10 cellular contexts compared by ENCODE assay signal in the genomic region with DNA sequence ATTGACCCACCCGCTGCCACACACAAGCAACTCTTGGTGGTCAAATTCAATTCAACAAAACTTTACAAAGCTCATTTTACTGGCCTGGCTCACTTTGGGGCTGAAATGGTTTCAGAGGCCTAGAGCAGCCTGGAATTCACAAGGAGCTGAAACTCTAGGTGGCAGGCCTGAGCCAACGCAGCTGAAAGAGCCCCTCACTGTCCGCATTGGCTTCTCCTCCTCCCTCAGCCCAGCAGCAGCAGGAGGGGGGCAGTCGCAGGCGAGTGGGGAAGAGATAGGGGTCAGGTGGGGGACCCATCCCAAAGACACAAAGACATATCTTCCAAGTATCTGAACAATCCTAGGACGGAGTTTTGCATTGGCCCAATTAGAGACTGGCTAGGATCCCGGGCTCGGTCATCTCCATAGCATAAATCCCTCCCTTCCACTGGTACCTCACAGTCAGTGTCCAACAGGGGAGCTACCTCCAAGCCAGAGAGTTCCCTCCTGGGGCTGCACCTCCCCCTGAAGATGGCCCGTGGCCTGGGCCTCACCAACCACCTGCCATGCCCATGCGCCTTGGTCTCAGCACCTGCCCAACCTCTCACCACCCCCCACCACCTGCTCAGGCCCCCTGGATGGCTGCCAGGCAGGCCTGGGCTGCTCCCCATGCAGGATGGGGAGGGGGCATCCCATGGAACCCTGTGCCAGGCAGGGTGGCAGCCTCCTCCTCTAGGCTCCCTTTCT.
DNase-seq lines count a peak whose midpoint lies in the region; ATAC-seq and TF ChIP-seq lines count a peak whose summit lies in the region.
"Had no signal": no experiment of that assay in that cellular context is flagged by ENCODE, and none has a peak within 500 bp of the region (broad histone marks: within the 10 kb centered on the region; RNA-seq: fewer than 3 reads in every experiment).

No MANE protein-coding gene starts in this region.

- TF ChIP-seq CTCF in left lung (IDR thresholded peaks at IDR 0.05): peak in 1 of 2 donors; percentile 11

- intact Hi-C loops in left lung (cut with DNase I): no loop called here

- H3K27me3 ChIP-seq in left lung: no peaks in the 10 kb centered on the region

- H3K27ac ChIP-seq in left lung: no peak overlapping the region

- no peaks in the 10 kb centered on the region for H3K36me3 ChIP-seq in left lung

- DNase-seq in D341Med (ENCODE audit: low spot score) (peak; percentile 58), astrocyte of the hippocampus (ENCODE audit: low read depth, low spot score) (peak; percentile 20), medulla oblongata (ENCODE audit: extremely low spot score) (peak; percentile 29), left lung (no peak)
- no peak for DNase-seq in activated CD4-positive, alpha-beta T cell treated with anti-CD3 and anti-CD28 coated beads, Interleukin-2, amount 50 U/mL, for 48 hours
- DNase-seq in stimulated activated CD4-positive, alpha-beta T cell treated with anti-CD3 and anti-CD28 coated beads, Interleukin-4, amount 100 ng/mL, for 4 hours: no peak
- DNase-seq: activated naive CD8-positive, alpha-beta T cell treated with anti-CD3 and anti-CD28 coated beads, Interleukin-2, amount 50 U/mL, for 24 hours; T-helper 1 cell had no signal

- H3K9me3 ChIP-seq in left lung: no peaks in the 10 kb centered on the region

- TF ChIP-seq RAD21 in Ishikawa (IDR thresholded peaks at IDR 0.05; ENCODE audit: low read depth): peak; percentile 63

- H3K4me3 ChIP-seq in left lung: no peak overlapping the region

- no peak for TF ChIP-seq EP300 in Ishikawa (IDR thresholded peaks at IDR 0.05; ENCODE audit: borderline replicate concordance)

- peaks cover 0 to 7% of the 10 kb centered on the region in 2 donors for H3K4me1 ChIP-seq in left lung

- ATAC-seq in left lung (no peak), GM21447 (IDR thresholded peaks at IDR 0.05; ENCODE audit: unreplicated experiment) (no peak)
- ATAC-seq: activated naive CD8-positive, alpha-beta T cell treated with anti-CD3 and anti-CD28 coated beads, Interleukin-2, amount 50 U/mL, for 24 hours had no signal

TF ChIP-seq in Ishikawa, 13 proteins besides CTCF, POLR2A, EP300 and RAD21:
- no peak for TF ChIP-seq FOXM1 (IDR thresholded peaks at IDR 0.05; ENCODE audit: borderline replicate concordance, low read depth)
- no peak for TF ChIP-seq YY1 (IDR thresholded peaks at IDR 0.05; ENCODE audit: low read depth)
- no peak for TF ChIP-seq CEBPB (IDR thresholded peaks at IDR 0.05)
- TF ChIP-seq NFIC (IDR thresholded peaks at IDR 0.05): no peak
- no peak for TF ChIP-seq ZBTB7A (IDR thresholded peaks at IDR 0.05; ENCODE audit: low read depth)
- TF ChIP-seq, protein P1, sequence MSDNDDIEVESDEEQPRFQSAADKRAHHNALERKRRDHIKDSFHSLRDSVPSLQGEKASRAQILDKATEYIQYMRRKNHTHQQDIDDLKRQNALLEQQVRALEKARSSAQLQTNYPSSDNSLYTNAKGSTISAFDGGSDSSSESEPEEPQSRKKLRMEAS (IDR thresholded peaks at IDR 0.05): no peak
- no peak for TF ChIP-seq CREB1 (IDR thresholded peaks at IDR 0.05; ENCODE audit: low read depth)
- TF ChIP-seq, protein P2, sequence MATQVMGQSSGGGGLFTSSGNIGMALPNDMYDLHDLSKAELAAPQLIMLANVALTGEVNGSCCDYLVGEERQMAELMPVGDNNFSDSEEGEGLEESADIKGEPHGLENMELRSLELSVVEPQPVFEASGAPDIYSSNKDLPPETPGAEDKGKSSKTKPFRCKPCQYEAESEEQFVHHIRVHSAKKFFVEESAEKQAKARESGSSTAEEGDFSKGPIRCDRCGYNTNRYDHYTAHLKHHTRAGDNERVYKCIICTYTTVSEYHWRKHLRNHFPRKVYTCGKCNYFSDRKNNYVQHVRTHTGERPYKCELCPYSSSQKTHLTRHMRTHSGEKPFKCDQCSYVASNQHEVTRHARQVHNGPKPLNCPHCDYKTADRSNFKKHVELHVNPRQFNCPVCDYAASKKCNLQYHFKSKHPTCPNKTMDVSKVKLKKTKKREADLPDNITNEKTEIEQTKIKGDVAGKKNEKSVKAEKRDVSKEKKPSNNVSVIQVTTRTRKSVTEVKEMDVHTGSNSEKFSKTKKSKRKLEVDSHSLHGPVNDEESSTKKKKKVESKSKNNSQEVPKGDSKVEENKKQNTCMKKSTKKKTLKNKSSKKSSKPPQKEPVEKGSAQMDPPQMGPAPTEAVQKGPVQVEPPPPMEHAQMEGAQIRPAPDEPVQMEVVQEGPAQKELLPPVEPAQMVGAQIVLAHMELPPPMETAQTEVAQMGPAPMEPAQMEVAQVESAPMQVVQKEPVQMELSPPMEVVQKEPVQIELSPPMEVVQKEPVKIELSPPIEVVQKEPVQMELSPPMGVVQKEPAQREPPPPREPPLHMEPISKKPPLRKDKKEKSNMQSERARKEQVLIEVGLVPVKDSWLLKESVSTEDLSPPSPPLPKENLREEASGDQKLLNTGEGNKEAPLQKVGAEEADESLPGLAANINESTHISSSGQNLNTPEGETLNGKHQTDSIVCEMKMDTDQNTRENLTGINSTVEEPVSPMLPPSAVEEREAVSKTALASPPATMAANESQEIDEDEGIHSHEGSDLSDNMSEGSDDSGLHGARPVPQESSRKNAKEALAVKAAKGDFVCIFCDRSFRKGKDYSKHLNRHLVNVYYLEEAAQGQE (IDR thresholded peaks at IDR 0.05; ENCODE audit: low read depth): no peak
- TF ChIP-seq EGR1 (IDR thresholded peaks at IDR 0.05): no peak
- TF ChIP-seq, protein P3, sequence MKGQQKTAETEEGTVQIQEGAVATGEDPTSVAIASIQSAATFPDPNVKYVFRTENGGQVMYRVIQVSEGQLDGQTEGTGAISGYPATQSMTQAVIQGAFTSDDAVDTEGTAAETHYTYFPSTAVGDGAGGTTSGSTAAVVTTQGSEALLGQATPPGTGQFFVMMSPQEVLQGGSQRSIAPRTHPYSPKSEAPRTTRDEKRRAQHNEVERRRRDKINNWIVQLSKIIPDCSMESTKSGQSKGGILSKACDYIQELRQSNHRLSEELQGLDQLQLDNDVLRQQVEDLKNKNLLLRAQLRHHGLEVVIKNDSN (IDR thresholded peaks at IDR 0.05): no peak

Comparison
In these comparisons a context has a peak if more than half of its experiments do, and no peak if none do; other contexts are left out.
1. DNase-seq: peak in D341Med (single experiment), astrocyte of the hippocampus (single experiment) and medulla oblongata (single experiment); none in activated CD4-positive, alpha-beta T cell treated with anti-CD3 and anti-CD28 coated beads, Interleukin-2, amount 50 U/mL, for 48 hours (0 of 2), left lung (0 of 2) and stimulated activated CD4-positive, alpha-beta T cell treated with anti-CD3 and anti-CD28 coated beads, Interleukin-4, amount 100 ng/mL, for 4 hours (0 of 2).